Comparison of ENCODE assay signal across 1 cellular context in genomic region chr15:85475317-85475701, GRCh38.
TF ChIP-seq lines count a peak whose summit lies in the region.

No MANE protein-coding gene starts in this region.

TF ChIP-seq in HCT116, 20 proteins besides CTCF, POLR2A, EP300 and RAD21 (continued from another document):
- TF ChIP-seq TCF7L2 (IDR thresholded peaks at IDR 0.05; ENCODE audit: borderline replicate concordance, extremely low read depth, insufficient read depth, insufficient read length) (no peak), SRF (IDR thresholded peaks at IDR 0.05; ENCODE audit: low read depth) (no peak), EZH2phosphoT487 (IDR thresholded peaks at IDR 0.05; ENCODE audit: borderline replicate concordance) (no peak)
